12 cellular contexts compared by ENCODE assay signal in genomic region chr4:127533028-127533700, GRCh38.
DNase-seq lines count a peak whose midpoint lies in the region; ATAC-seq and TF ChIP-seq lines count a peak whose summit lies in the region.
"Had no signal": no experiment of that assay in that cellular context is flagged by ENCODE, and none has a peak within 500 bp of the region (broad histone marks: within the 10 kb centered on the region; RNA-seq: fewer than 3 reads in every experiment).

No MANE protein-coding gene starts in this region.

- DNase-seq in NCI-H1105 treated with DMSO at 0.1 percent for 48 hours (lab: John Stamatoyannopoulos, UW): peak; percentile 1
- DNase-seq in NCI-H1105 (lab: John Stamatoyannopoulos, UW): no peak
- peak; percentile 26 for DNase-seq in fibroblast of villous mesenchyme (ENCODE audit: low read depth)
- DNase-seq in mesendoderm: no peak
- DNase-seq in uterus: peak; percentile 76 to 77
- DNase-seq in activated CD8-positive, alpha-beta T cell treated with anti-CD3 and anti-CD28 coated beads, Interleukin-2, amount 10 ng/mL, durations not matched to agents 7 days and 5 days: no peak
- no peak for DNase-seq in effector CD4-positive, alpha-beta T cell
- DNase-seq in natural killer cell: no peak
- DNase-seq: 8988T; activated T-cell treated with anti-CD3 and anti-CD28 coated beads, Interleukin-2, amount 50 U/mL, for 1 hour; GF-D8; HCEC 1CT had no signal

- H3K79me2 ChIP-seq in mesendoderm (ENCODE audit: control insufficient read depth, insufficient read depth, low read length): no peaks in the 10 kb centered on the region

- CTCF ChIA-PET in activated CD8-positive, alpha-beta T cell treated with anti-CD3 and anti-CD28 coated beads, Interleukin-2, amount 10 ng/mL, durations not matched to agents 7 days and 5 days (lab: Charles Lee): no interaction called here

- no peak overlapping the region for H2BK5ac ChIP-seq in mesendoderm (ENCODE audit: low read length)

- H4K5ac ChIP-seq in mesendoderm (ENCODE audit: low read length): no peak overlapping the region

- H4K8ac ChIP-seq in mesendoderm (ENCODE audit: low read depth, low read length): no peak overlapping the region

- intact Hi-C loops in uterus (cut with DNase I; ENCODE audit: low total_unique reads): no loop called here
- intact Hi-C loops in natural killer cell (cut with micrococcal nuclease): no loop called here

- no peak overlapping the region for H3K56ac ChIP-seq in mesendoderm (ENCODE audit: low read length)

- no peak overlapping the region for H2BK120ac ChIP-seq in mesendoderm (ENCODE audit: low read depth, low read length)

- H3K27ac Mint-ChIP-seq in activated CD8-positive, alpha-beta T cell treated with anti-CD3 and anti-CD28 coated beads, Interleukin-2, amount 10 ng/mL, durations not matched to agents 7 days and 5 days: no peak overlapping the region
- H3K27ac Mint-ChIP-seq in natural killer cell: no peak overlapping the region

- no peak overlapping the region for H3K4me3 ChIP-seq in fibroblast of villous mesenchyme (ENCODE audit: low read depth, low read length)
- H3K4me3 ChIP-seq in mesendoderm (ENCODE audit: low read length): no peak overlapping the region
- H3K4me3 ChIP-seq in uterus: no peak overlapping the region

- H2AK5ac ChIP-seq in mesendoderm (ENCODE audit: low read length): no peak overlapping the region

- H3K4me1 ChIP-seq in mesendoderm (ENCODE audit: control insufficient read depth, low read depth, low read length): peaks cover under 1% of the 10 kb centered on the region
- H3K4me1 ChIP-seq in uterus: no peaks in the 10 kb centered on the region

- H3K4me3 Mint-ChIP-seq in activated CD8-positive, alpha-beta T cell treated with anti-CD3 and anti-CD28 coated beads, Interleukin-2, amount 10 ng/mL, durations not matched to agents 7 days and 5 days: no peak overlapping the region
- H3K4me3 Mint-ChIP-seq in natural killer cell: no peak overlapping the region

- no peaks in the 10 kb centered on the region for H3K79me1 ChIP-seq in mesendoderm (ENCODE audit: low read length)

- TF ChIP-seq CTCF in fibroblast of villous mesenchyme (IDR thresholded peaks at IDR 0.05; ENCODE audit: insufficient read depth, low read depth, low read length): no peak
- TF ChIP-seq CTCF in uterus (IDR thresholded peaks at IDR 0.05): no peak
- TF ChIP-seq CTCF in natural killer cell (IDR thresholded peaks at IDR 0.05): no peak

- POLR2A ChIA-PET in activated CD8-positive, alpha-beta T cell treated with anti-CD3 and anti-CD28 coated beads, Interleukin-2, amount 10 ng/mL, durations not matched to agents 7 days and 5 days (lab: Charles Lee): no interaction called here

- H3K27me3 ChIP-seq in mesendoderm (ENCODE audit: insufficient read depth, low read length, poor library complexity): no peaks in the 10 kb centered on the region
- no peaks in the 10 kb centered on the region for H3K27me3 ChIP-seq in uterus

- WGBS in mesendoderm (ENCODE audit: extremely low coverage, insufficient coverage, low lambda C conversion rate): no CpG with 5 or more reads among the region's 1 CpG

- H3K4ac ChIP-seq in mesendoderm (ENCODE audit: low read depth, low read length): no peak overlapping the region

- no peaks in the 10 kb centered on the region for H3K36me3 Mint-ChIP-seq in activated CD8-positive, alpha-beta T cell treated with anti-CD3 and anti-CD28 coated beads, Interleukin-2, amount 10 ng/mL, durations not matched to agents 7 days and 5 days (ENCODE audit: low read depth)
- no peaks in the 10 kb centered on the region for H3K36me3 Mint-ChIP-seq in natural killer cell

- no peaks in the 10 kb centered on the region for H3K9me3 Mint-ChIP-seq in activated CD8-positive, alpha-beta T cell treated with anti-CD3 and anti-CD28 coated beads, Interleukin-2, amount 10 ng/mL, durations not matched to agents 7 days and 5 days (ENCODE audit: insufficient read depth)
- peaks cover 0 to 2% of the 10 kb centered on the region in 2 donors for H3K9me3 Mint-ChIP-seq in natural killer cell

- no peak overlapping the region for H2BK15ac ChIP-seq in mesendoderm (replicated peaks; ENCODE audit: low read depth)

- TF ChIP-seq POLR2A in uterus (IDR thresholded peaks at IDR 0.05): no peak

- no peak overlapping the region for H3K23ac ChIP-seq in mesendoderm (ENCODE audit: low read length)

- ATAC-seq in activated CD8-positive, alpha-beta T cell treated with anti-CD3 and anti-CD28 coated beads, Interleukin-2, amount 10 ng/mL, durations not matched to agents 7 days and 5 days: no peak
- no peak for ATAC-seq in natural killer cell

- no peaks in the 10 kb centered on the region for H3K4me1 Mint-ChIP-seq in activated CD8-positive, alpha-beta T cell treated with anti-CD3 and anti-CD28 coated beads, Interleukin-2, amount 10 ng/mL, durations not matched to agents 7 days and 5 days (ENCODE audit: low read depth)
- no peaks in the 10 kb centered on the region for H3K4me1 Mint-ChIP-seq in natural killer cell

- H3K27ac ChIP-seq in mesendoderm (ENCODE audit: low read depth, low read length) (no peak overlapping the region), uterus (no peak overlapping the region)

- no peaks in the 10 kb centered on the region for H3K27me3 Mint-ChIP-seq in activated CD8-positive, alpha-beta T cell treated with anti-CD3 and anti-CD28 coated beads, Interleukin-2, amount 10 ng/mL, durations not matched to agents 7 days and 5 days (ENCODE audit: low read depth)
- peaks cover 0 to 3% of the 10 kb centered on the region in 2 donors for H3K27me3 Mint-ChIP-seq in natural killer cell (ENCODE audit: low read depth in 2 of 2)

- H3K36me3 ChIP-seq in mesendoderm (ENCODE audit: control insufficient read depth, insufficient read depth, low read length) (no peaks in the 10 kb centered on the region), uterus (no peaks in the 10 kb centered on the region)

- H3K9me3 ChIP-seq in uterus: no peaks in the 10 kb centered on the region

- peak overlapping the region; percentile 56 for H3K18ac ChIP-seq in mesendoderm (ENCODE audit: low read length)

- H3K4me2 ChIP-seq in mesendoderm (ENCODE audit: low read length): no peak overlapping the region

- no peak overlapping the region for H3K9ac ChIP-seq in mesendoderm (ENCODE audit: low read length)

Comparison
In these comparisons a context has a peak if more than half of its experiments do, and no peak if none do; other contexts are left out.
1. DNase-seq: peak in NCI-H1105 treated with DMSO at 0.1 percent for 48 hours (single experiment), fibroblast of villous mesenchyme (single experiment) and uterus (2 of 2); none in NCI-H1105 (single experiment), mesendoderm (single experiment), activated CD8-positive, alpha-beta T cell treated with anti-CD3 and anti-CD28 coated beads, Interleukin-2, amount 10 ng/mL, durations not matched to agents 7 days and 5 days (single experiment), effector CD4-positive, alpha-beta T cell (single experiment) and natural killer cell (single experiment).